In genomic region chr9:79670269-79670961, GRCh38 we compare ENCODE assay signal across 16 cellular contexts.
A peak's percentile ranks its signal among the peaks of the same experiment; 100 is the strongest.
DNase-seq lines count a peak whose midpoint lies in the region; ATAC-seq and TF ChIP-seq lines count a peak whose summit lies in the region.
"Had no signal": no experiment of that assay in that cellular context is flagged by ENCODE, and none has a peak within 500 bp of the region (broad histone marks: within the 10 kb centered on the region; RNA-seq: fewer than 3 reads in every experiment).

No MANE protein-coding gene starts in this region.

- H3K27me3 ChIP-seq in smooth muscle cell (ENCODE audit: low read depth) (no peaks in the 10 kb centered on the region), adrenal gland (no peaks in the 10 kb centered on the region), transverse colon (no peaks in the 10 kb centered on the region)
- H3K27me3 ChIP-seq: brain microvascular endothelial cell had no signal

- H3K9ac ChIP-seq in smooth muscle cell (ENCODE audit: low read depth), result no peak overlapping the region

- H2AFZ ChIP-seq in smooth muscle cell (ENCODE audit: low read depth), result no peak overlapping the region

- no peak for DNase-seq in activated CD8-positive, alpha-beta T cell treated with anti-CD3 and anti-CD28 coated beads for 36 hours
- DNase-seq in activated CD8-positive, alpha-beta T cell treated with anti-CD3 and anti-CD28 coated beads, Interleukin-2, amount 10 ng/mL, durations not matched to agents 7 days and 5 days, result no peak
- DNase-seq in NB4 (ENCODE audit: low read depth) (peak; percentile 3), fibroblast of gingiva (ENCODE audit: low read depth) (peak; percentile 23), smooth muscle cell (lab: John Stamatoyannopoulos, UW; ENCODE audit: unreplicated experiment) (no peak), NCI-H2171 treated with DMSO at 0.1 percent for 48 hours (lab: John Stamatoyannopoulos, UW) (no peak), adrenal gland (no peak), transverse colon (no peak)
- DNase-seq: activated CD4-positive, alpha-beta T cell treated with anti-CD3 and anti-CD28 coated beads, Interleukin-2, amount 10 ng/mL, durations not matched to agents 24 days and 14 days; activated T-cell treated with anti-CD3 and anti-CD28 coated beads for 4 hours; brain microvascular endothelial cell; CD4-positive, CD25-positive, alpha-beta regulatory T cell; NCI-H2081; NCI-H69; stimulated activated naive B cell treated with anti-CD40 and anti-IgM and Interleukin-4, amounts not matched to agents 10 μg/mL and 1 μg/mL and 100 μg/mL, for 72 hours had no signal

- in situ Hi-C loops in transverse colon (cut with MboI; ENCODE audit: low pct_ligation_motif_present in 1 of 4, low pct_unique_long_range_greater_than_20kb in 1 of 4, low sequenced_read_pairs in 3 of 4), result no loop called here

- H3K4me1 ChIP-seq in smooth muscle cell (ENCODE audit: low read depth) (peaks cover 77% of the 10 kb centered on the region), adrenal gland (replicated peaks in 1 of 2) (no peaks in the 10 kb centered on the region), transverse colon (no peaks in the 10 kb centered on the region)

- H3K27ac ChIP-seq in smooth muscle cell (ENCODE audit: low read depth) (peak overlapping the region; percentile 80), adrenal gland (no peak overlapping the region), transverse colon (no peak overlapping the region)
- H3K27ac ChIP-seq: brain microvascular endothelial cell had no signal

- POLR2A ChIA-PET in activated CD8-positive, alpha-beta T cell treated with anti-CD3 and anti-CD28 coated beads for 36 hours (lab: Charles Lee), result interaction anchor here (0.6 kb wide), 1 partner anchor 190 kb away, joined by 4 read pairs; no protein-coding TSS in a partner anchor
- POLR2A ChIA-PET in activated CD8-positive, alpha-beta T cell treated with anti-CD3 and anti-CD28 coated beads, Interleukin-2, amount 10 ng/mL, durations not matched to agents 7 days and 5 days (lab: Charles Lee), result no interaction called here

- CTCF ChIA-PET in activated CD8-positive, alpha-beta T cell treated with anti-CD3 and anti-CD28 coated beads for 36 hours (lab: Charles Lee), result interaction anchor here (1.4 kb wide), 1 partner anchor 24 kb away, joined by 5 read pairs; no protein-coding TSS in a partner anchor
- CTCF ChIA-PET in activated CD8-positive, alpha-beta T cell treated with anti-CD3 and anti-CD28 coated beads, Interleukin-2, amount 10 ng/mL, durations not matched to agents 7 days and 5 days (lab: Charles Lee), result no interaction called here

- H3K9me3 ChIP-seq in smooth muscle cell (replicated peaks; ENCODE audit: low read depth) (no peaks in the 10 kb centered on the region), adrenal gland (replicated peaks in 1 of 3) (no peaks in the 10 kb centered on the region), transverse colon (no peaks in the 10 kb centered on the region)

- peaks cover 17% of the 10 kb centered on the region for H3K36me3 Mint-ChIP-seq in activated CD8-positive, alpha-beta T cell treated with anti-CD3 and anti-CD28 coated beads for 36 hours (ENCODE audit: low read depth)
- peaks cover 39% of the 10 kb centered on the region for H3K36me3 Mint-ChIP-seq in activated CD8-positive, alpha-beta T cell treated with anti-CD3 and anti-CD28 coated beads, Interleukin-2, amount 10 ng/mL, durations not matched to agents 7 days and 5 days (ENCODE audit: low read depth)

- 70% methylated on average over 3 of the region's 3 CpGs for WGBS in smooth muscle cell (ENCODE audit: low lambda C conversion rate)
- WGBS in adrenal gland, 4 donors, result 87 to 92% (median 91%) methylated on average over 3 of the region's 3 CpGs
- 86 to 89% methylated on average over 3 of the region's 3 CpGs for WGBS in transverse colon (ENCODE audit: low coverage in 1 of 2), 2 donors

- intact Hi-C loops in activated CD8-positive, alpha-beta T cell treated with anti-CD3 and anti-CD28 coated beads for 36 hours (cut with micrococcal nuclease), result no loop called here
- intact Hi-C loops in adrenal gland (cut with DNase I) (no loop called here), transverse colon (cut with DNase I; ENCODE audit: low total_unique reads) (no loop called here)

- H4K20me1 ChIP-seq in smooth muscle cell (ENCODE audit: low read depth), result peaks cover 4% of the 10 kb centered on the region

- TF ChIP-seq CTCF in activated CD8-positive, alpha-beta T cell treated with anti-CD3 and anti-CD28 coated beads for 36 hours (IDR thresholded peaks at IDR 0.05), result no peak
- TF ChIP-seq CTCF in NB4 (IDR thresholded peaks at IDR 0.05; ENCODE audit: low read depth, low read length) (no peak), smooth muscle cell (IDR thresholded peaks at IDR 0.05; ENCODE audit: borderline replicate concordance, insufficient read depth, poor library complexity, severe bottlenecking) (no peak), adrenal gland (IDR thresholded peaks at IDR 0.05) (no peak), transverse colon (IDR thresholded peaks at IDR 0.05) (no peak)

- TF ChIP-seq POLR2A in NB4 (IDR thresholded peaks at IDR 0.05; ENCODE audit: extremely low read depth, insufficient read length) (no peak), adrenal gland (IDR thresholded peaks at IDR 0.05) (no peak), transverse colon (IDR thresholded peaks at IDR 0.05) (no peak)

- H3F3A ChIP-seq in smooth muscle cell (ENCODE audit: low read depth), result no peaks in the 10 kb centered on the region

- TF ChIP-seq EP300 in transverse colon (IDR thresholded peaks at IDR 0.05; ENCODE audit: low read depth), result no peak

- no peaks in the 10 kb centered on the region for H3K27me3 Mint-ChIP-seq in activated CD8-positive, alpha-beta T cell treated with anti-CD3 and anti-CD28 coated beads for 36 hours
- no peaks in the 10 kb centered on the region for H3K27me3 Mint-ChIP-seq in activated CD8-positive, alpha-beta T cell treated with anti-CD3 and anti-CD28 coated beads, Interleukin-2, amount 10 ng/mL, durations not matched to agents 7 days and 5 days (ENCODE audit: low read depth)
- H3K27me3 Mint-ChIP-seq: activated CD4-positive, alpha-beta T cell treated with anti-CD3 and anti-CD28 coated beads, Interleukin-2, amount 10 ng/mL, durations not matched to agents 24 days and 14 days; activated naive CD4-positive, alpha-beta T cell treated with anti-CD3 and anti-CD28 coated beads, Interleukin-2, amount 50 U/mL, for 24 hours; CD4-positive, CD25-positive, alpha-beta regulatory T cell; stimulated activated naive B cell treated with anti-CD40 and anti-IgM and Interleukin-4, amounts not matched to agents 10 μg/mL and 1 μg/mL and 100 μg/mL, for 72 hours had no signal

- no peak overlapping the region for H3K27ac Mint-ChIP-seq in activated CD8-positive, alpha-beta T cell treated with anti-CD3 and anti-CD28 coated beads for 36 hours
- no peak overlapping the region for H3K27ac Mint-ChIP-seq in activated CD8-positive, alpha-beta T cell treated with anti-CD3 and anti-CD28 coated beads, Interleukin-2, amount 10 ng/mL, durations not matched to agents 7 days and 5 days
- H3K27ac Mint-ChIP-seq: activated CD4-positive, alpha-beta T cell treated with anti-CD3 and anti-CD28 coated beads, Interleukin-2, amount 10 ng/mL, durations not matched to agents 24 days and 14 days; activated naive CD4-positive, alpha-beta T cell treated with anti-CD3 and anti-CD28 coated beads, Interleukin-2, amount 50 U/mL, for 24 hours; stimulated activated naive B cell treated with anti-CD40 and anti-IgM and Interleukin-4, amounts not matched to agents 10 μg/mL and 1 μg/mL and 100 μg/mL, for 72 hours had no signal

- no peaks in the 10 kb centered on the region for H3K36me3 ChIP-seq in smooth muscle cell (ENCODE audit: low read depth)
- H3K36me3 ChIP-seq in adrenal gland (replicated peaks in 1 of 2), result no peaks in the 10 kb centered on the region
- H3K36me3 ChIP-seq in transverse colon, result no peaks in the 10 kb centered on the region
- H3K36me3 ChIP-seq: brain microvascular endothelial cell had no signal

- peak; percentile 30 for ATAC-seq in activated CD8-positive, alpha-beta T cell treated with anti-CD3 and anti-CD28 coated beads for 36 hours
- no peak for ATAC-seq in activated CD8-positive, alpha-beta T cell treated with anti-CD3 and anti-CD28 coated beads, Interleukin-2, amount 10 ng/mL, durations not matched to agents 7 days and 5 days
- ATAC-seq: stimulated activated naive B cell treated with anti-CD40 and anti-IgM and Interleukin-4, amounts not matched to agents 10 μg/mL and 1 μg/mL and 100 μg/mL, for 72 hours had no signal

- H3K4me3 Mint-ChIP-seq in activated CD8-positive, alpha-beta T cell treated with anti-CD3 and anti-CD28 coated beads for 36 hours, result no peak overlapping the region
- no peak overlapping the region for H3K4me3 Mint-ChIP-seq in activated CD8-positive, alpha-beta T cell treated with anti-CD3 and anti-CD28 coated beads, Interleukin-2, amount 10 ng/mL, durations not matched to agents 7 days and 5 days
- H3K4me3 Mint-ChIP-seq: activated CD4-positive, alpha-beta T cell treated with anti-CD3 and anti-CD28 coated beads, Interleukin-2, amount 10 ng/mL, durations not matched to agents 24 days and 14 days; activated naive CD4-positive, alpha-beta T cell treated with anti-CD3 and anti-CD28 coated beads, Interleukin-2, amount 50 U/mL, for 24 hours; CD4-positive, CD25-positive, alpha-beta regulatory T cell; stimulated activated naive B cell treated with anti-CD40 and anti-IgM and Interleukin-4, amounts not matched to agents 10 μg/mL and 1 μg/mL and 100 μg/mL, for 72 hours had no signal

- no peak overlapping the region for H3K4me3 ChIP-seq in NB4 (ENCODE audit: low read depth, low read length)
- no peak overlapping the region for H3K4me3 ChIP-seq in smooth muscle cell
- no peak overlapping the region for H3K4me3 ChIP-seq in adrenal gland
- no peak overlapping the region for H3K4me3 ChIP-seq in transverse colon

- H3K4me1 Mint-ChIP-seq in activated CD8-positive, alpha-beta T cell treated with anti-CD3 and anti-CD28 coated beads for 36 hours (ENCODE audit: low read depth), result peaks cover 57% of the 10 kb centered on the region
- peaks cover 20% of the 10 kb centered on the region for H3K4me1 Mint-ChIP-seq in activated CD8-positive, alpha-beta T cell treated with anti-CD3 and anti-CD28 coated beads, Interleukin-2, amount 10 ng/mL, durations not matched to agents 7 days and 5 days (ENCODE audit: low read depth)

- no peaks in the 10 kb centered on the region for H3K9me3 Mint-ChIP-seq in activated CD8-positive, alpha-beta T cell treated with anti-CD3 and anti-CD28 coated beads for 36 hours
- no peaks in the 10 kb centered on the region for H3K9me3 Mint-ChIP-seq in activated CD8-positive, alpha-beta T cell treated with anti-CD3 and anti-CD28 coated beads, Interleukin-2, amount 10 ng/mL, durations not matched to agents 7 days and 5 days (ENCODE audit: insufficient read depth)
- H3K9me3 Mint-ChIP-seq: activated CD4-positive, alpha-beta T cell treated with anti-CD3 and anti-CD28 coated beads, Interleukin-2, amount 10 ng/mL, durations not matched to agents 24 days and 14 days; activated naive CD4-positive, alpha-beta T cell treated with anti-CD3 and anti-CD28 coated beads, Interleukin-2, amount 50 U/mL, for 24 hours had no signal

- peak overlapping the region; percentile 13 for H3K4me2 ChIP-seq in smooth muscle cell

- peaks cover 7% of the 10 kb centered on the region for H3K79me2 ChIP-seq in smooth muscle cell (ENCODE audit: low read depth)

Comparison
In these comparisons a context has a peak if more than half of its experiments do, and no peak if none do; other contexts are left out.
1. DNase-seq: peak in NB4 (single experiment) and fibroblast of gingiva (single experiment); none in activated CD8-positive, alpha-beta T cell treated with anti-CD3 and anti-CD28 coated beads for 36 hours (single experiment), activated CD8-positive, alpha-beta T cell treated with anti-CD3 and anti-CD28 coated beads, Interleukin-2, amount 10 ng/mL, durations not matched to agents 7 days and 5 days (single experiment), smooth muscle cell (single experiment), NCI-H2171 treated with DMSO at 0.1 percent for 48 hours (single experiment), adrenal gland (0 of 7) and transverse colon (single experiment).